10 cellular contexts compared by ENCODE assay signal in the genomic region with DNA sequence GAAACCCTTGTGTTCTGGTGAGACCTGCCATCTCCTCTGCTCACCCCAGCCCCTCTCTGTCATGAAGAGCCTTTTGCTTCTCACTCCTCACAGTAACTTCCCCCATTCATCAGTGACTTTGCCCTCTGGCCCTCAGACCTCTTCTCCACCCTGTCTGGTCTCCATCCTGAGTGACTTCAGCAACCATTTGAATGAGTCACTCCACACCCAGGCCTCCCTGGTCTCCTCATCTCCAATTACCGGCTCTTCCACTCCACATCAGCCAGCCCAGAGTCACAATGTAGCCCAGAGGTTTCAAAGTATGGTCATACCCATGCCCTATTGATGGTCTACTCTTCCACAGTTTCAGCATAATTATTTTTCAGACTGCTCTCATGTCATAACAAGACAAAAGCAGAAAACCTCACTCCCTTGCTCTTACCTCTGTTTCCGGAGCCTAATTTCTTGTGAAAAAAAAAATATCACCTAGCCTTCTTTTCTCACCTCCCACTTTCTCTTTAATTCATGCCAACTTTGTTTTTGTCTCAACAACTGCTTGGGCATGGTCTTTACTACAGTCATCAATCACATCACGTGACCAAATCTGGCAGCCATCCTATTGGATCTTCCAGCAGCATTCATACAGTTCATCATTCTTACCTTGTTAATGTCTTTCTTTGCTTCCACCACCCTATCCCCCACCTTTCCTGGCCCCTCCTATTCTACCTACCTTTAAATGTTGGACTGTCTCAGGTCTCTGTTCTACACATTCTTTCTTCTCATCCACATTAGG. TPM values are rescaled to one million over a fixed set of nuclear protein-coding genes. Genes with fewer than 3 reads are reported as not detected.
A peak's percentile ranks its signal among the peaks of the same experiment; 100 is the strongest.
DNase-seq lines count a peak whose midpoint lies in the region; ATAC-seq, FAIRE-seq and TF ChIP-seq lines count a peak whose summit lies in the region.
"Had no signal": no experiment of that assay in that cellular context is flagged by ENCODE, and none has a peak within 500 bp of the region (broad histone marks: within the 10 kb centered on the region; RNA-seq: fewer than 3 reads in every experiment).

No MANE protein-coding gene starts in this region.

- H3K4me1 ChIP-seq in astrocyte (ENCODE audit: insufficient read depth, low read length) (peaks cover 48% of the 10 kb centered on the region), right lobe of liver (peaks cover 0 to 8% (median 0%) of the 10 kb centered on the region in 4 donors), neural progenitor cell (no peaks in the 10 kb centered on the region), upper lobe of right lung (no peaks in the 10 kb centered on the region), prostate gland (replicated peaks) (no peaks in the 10 kb centered on the region)
- H3K4me1 ChIP-seq: pancreas had no signal

- intact Hi-C loops in right lobe of liver (cut with DNase I) = no loop called here
- intact Hi-C loops in upper lobe of right lung (cut with DNase I) = no loop called here
- intact Hi-C loops in prostate gland (cut with DNase I) = no loop called here

- H3K4me3 Mint-ChIP-seq in astrocyte (ENCODE audit: unreplicated experiment) (no peak overlapping the region), neural progenitor cell (no peak overlapping the region)

- FAIRE-seq in astrocyte (lab: Jason Lieb, UNC) = peak; percentile 92
- FAIRE-seq: pancreas had no signal

- H3K4me2 ChIP-seq in astrocyte (ENCODE audit: low read length) = peak overlapping the region; percentile 41
- no peak overlapping the region for H3K4me2 ChIP-seq in neural progenitor cell

- no peak overlapping the region for H2AFZ ChIP-seq in astrocyte (ENCODE audit: low read depth, low read length)
- H2AFZ ChIP-seq in neural progenitor cell (replicated peaks) = no peak overlapping the region

- TF ChIP-seq CTCF in AG10803 (conservative IDR thresholded peaks at IDR 0.05; ENCODE audit: low read length) = no peak
- no peak for TF ChIP-seq CTCF in astrocyte (IDR thresholded peaks at IDR 0.05; ENCODE audit: insufficient read depth, low read depth, low read length)
- TF ChIP-seq CTCF in right lobe of liver (IDR thresholded peaks at IDR 0.05) = no peak
- TF ChIP-seq CTCF in neural progenitor cell (IDR thresholded peaks at IDR 0.05) = no peak
- TF ChIP-seq CTCF in upper lobe of right lung (IDR thresholded peaks at IDR 0.05) = no peak
- TF ChIP-seq CTCF in prostate gland (IDR thresholded peaks at IDR 0.05) = no peak

- H3K27me3 Mint-ChIP-seq in astrocyte (ENCODE audit: low read depth, unreplicated experiment) = no peaks in the 10 kb centered on the region
- H3K27me3 Mint-ChIP-seq in neural progenitor cell (ENCODE audit: insufficient read depth, low read depth) = no peaks in the 10 kb centered on the region

- H3K4me3 ChIP-seq in AG10803 (ENCODE audit: low read length) (no peak overlapping the region), astrocyte (ENCODE audit: insufficient read depth, low read depth, low read length) (no peak overlapping the region), right lobe of liver (no peak overlapping the region), neural progenitor cell (no peak overlapping the region), upper lobe of right lung (no peak overlapping the region), prostate gland (no peak overlapping the region)
- H3K4me3 ChIP-seq: pancreas had no signal

- no peaks in the 10 kb centered on the region for H3K9me3 ChIP-seq in astrocyte (ENCODE audit: insufficient read depth, low read depth, low read length)
- no peaks in the 10 kb centered on the region for H3K9me3 ChIP-seq in right lobe of liver
- H3K9me3 ChIP-seq in neural progenitor cell (ENCODE audit: low read depth) = no peaks in the 10 kb centered on the region
- H3K9me3 ChIP-seq in upper lobe of right lung = no peaks in the 10 kb centered on the region
- no peaks in the 10 kb centered on the region for H3K9me3 ChIP-seq in prostate gland
- H3K9me3 ChIP-seq: pancreas had no signal

- H3K79me2 ChIP-seq in astrocyte (ENCODE audit: insufficient read depth, low read length) = no peaks in the 10 kb centered on the region
- no peaks in the 10 kb centered on the region for H3K79me2 ChIP-seq in neural progenitor cell (ENCODE audit: low read depth)

- H3K27ac Mint-ChIP-seq in astrocyte (ENCODE audit: unreplicated experiment) = no peak overlapping the region
- no peak overlapping the region for H3K27ac Mint-ChIP-seq in neural progenitor cell

- H3K4me1 Mint-ChIP-seq in astrocyte (ENCODE audit: low read depth, unreplicated experiment) = peaks cover 17% of the 10 kb centered on the region
- H3K4me1 Mint-ChIP-seq in neural progenitor cell = no peaks in the 10 kb centered on the region

- WGBS in right lobe of liver (ENCODE audit: insufficient coverage, low coverage, low lambda C conversion rate, missing lambda C conversion rate) = 71% methylated on average over 3 of the region's 3 CpGs
- WGBS in prostate gland = 86% methylated on average over 3 of the region's 3 CpGs

- H3K36me3 ChIP-seq in astrocyte (ENCODE audit: insufficient read depth, low read length) (no peaks in the 10 kb centered on the region), right lobe of liver (no peaks in the 10 kb centered on the region), neural progenitor cell (no peaks in the 10 kb centered on the region), upper lobe of right lung (no peaks in the 10 kb centered on the region), prostate gland (no peaks in the 10 kb centered on the region)

- DNase-seq in AG10803 (ENCODE audit: low read depth) (peak; percentile 86), HS-5 (ENCODE audit: low read depth) (peak; percentile 63), astrocyte (ENCODE audit: low read depth) (peak; percentile 94), right lobe of liver (no peak), neural progenitor cell (ENCODE audit: low spot score) (no peak), upper lobe of right lung (no peak), prostate gland (ENCODE audit: low spot score) (no peak)
- DNase-seq: DMS79 treated with DMSO at 0.1 percent for 48 hours, pancreas had no signal

- peak in 3 of 4 donors; percentile 11 to 39 (median 39) for ATAC-seq in right lobe of liver
- ATAC-seq in upper lobe of right lung = no peak
- no peak for ATAC-seq in GM21528 (IDR thresholded peaks at IDR 0.05; ENCODE audit: low FRiP score, unreplicated experiment)

- TF ChIP-seq POLR2A in right lobe of liver (IDR thresholded peaks at IDR 0.05) (no peak), prostate gland (IDR thresholded peaks at IDR 0.05) (no peak)

- no peaks in the 10 kb centered on the region for H4K20me1 ChIP-seq in astrocyte (ENCODE audit: insufficient read depth, low read length)
- no peaks in the 10 kb centered on the region for H4K20me1 ChIP-seq in neural progenitor cell (ENCODE audit: low read depth)

- no peaks in the 10 kb centered on the region for H3K9me3 Mint-ChIP-seq in astrocyte (ENCODE audit: unreplicated experiment)
- H3K9me3 Mint-ChIP-seq in neural progenitor cell = no peaks in the 10 kb centered on the region

- H3K27me3 ChIP-seq in astrocyte (ENCODE audit: insufficient read depth, low read length) (no peaks in the 10 kb centered on the region), right lobe of liver (no peaks in the 10 kb centered on the region), neural progenitor cell (no peaks in the 10 kb centered on the region), upper lobe of right lung (no peaks in the 10 kb centered on the region), prostate gland (replicated peaks; ENCODE audit: insufficient read depth) (no peaks in the 10 kb centered on the region)
- H3K27me3 ChIP-seq: pancreas had no signal

- H3K36me3 Mint-ChIP-seq in astrocyte (ENCODE audit: low read depth, unreplicated experiment) = no peaks in the 10 kb centered on the region
- H3K36me3 Mint-ChIP-seq in neural progenitor cell = no peaks in the 10 kb centered on the region

- no peaks in the 10 kb centered on the region for H3F3A ChIP-seq in neural progenitor cell (ENCODE audit: low read depth)

- H3K27ac ChIP-seq in astrocyte (ENCODE audit: low read depth, low read length) = peak overlapping the region; percentile 93
- H3K27ac ChIP-seq in right lobe of liver = no peak overlapping the region
- no peak overlapping the region for H3K27ac ChIP-seq in neural progenitor cell
- H3K27ac ChIP-seq in upper lobe of right lung = no peak overlapping the region
- H3K27ac ChIP-seq in prostate gland = no peak overlapping the region
- H3K27ac ChIP-seq: pancreas had no signal

- H3K9ac ChIP-seq in astrocyte (ENCODE audit: low read length) (peak overlapping the region; percentile 35), neural progenitor cell (no peak overlapping the region)

RNA-seq across cellular contexts. Expression of gene NEK7, which starts 35.6 kb away (rescaled TPM):
- total RNA-seq in astrocyte = 119 and 125 TPM in 2 replicates
- 10 to 100 TPM; 20.6 to 32.3 (median 21.5) TPM for total RNA-seq in right lobe of liver
- 20.7 and 34.7 TPM in 2 replicates for total RNA-seq in neural progenitor cell (ENCODE audit: low replicate concordance)
- total RNA-seq in upper lobe of right lung = 96.9 TPM
- total RNA-seq in prostate gland = 10 to 100 TPM; 53.3 to 70.9 TPM

Comparison
In these comparisons a context has a peak if more than half of its experiments do, and no peak if none do; other contexts are left out.
1. DNase-seq: peak in AG10803 (single experiment), HS-5 (single experiment) and astrocyte (single experiment); none in right lobe of liver (0 of 3), neural progenitor cell (single experiment), upper lobe of right lung (single experiment) and prostate gland (single experiment).
2. ATAC-seq: peak in right lobe of liver (3 of 4); none in upper lobe of right lung (single experiment) and GM21528 (single experiment).